ENCODE assay signal across 24 cellular contexts in the genomic region with DNA sequence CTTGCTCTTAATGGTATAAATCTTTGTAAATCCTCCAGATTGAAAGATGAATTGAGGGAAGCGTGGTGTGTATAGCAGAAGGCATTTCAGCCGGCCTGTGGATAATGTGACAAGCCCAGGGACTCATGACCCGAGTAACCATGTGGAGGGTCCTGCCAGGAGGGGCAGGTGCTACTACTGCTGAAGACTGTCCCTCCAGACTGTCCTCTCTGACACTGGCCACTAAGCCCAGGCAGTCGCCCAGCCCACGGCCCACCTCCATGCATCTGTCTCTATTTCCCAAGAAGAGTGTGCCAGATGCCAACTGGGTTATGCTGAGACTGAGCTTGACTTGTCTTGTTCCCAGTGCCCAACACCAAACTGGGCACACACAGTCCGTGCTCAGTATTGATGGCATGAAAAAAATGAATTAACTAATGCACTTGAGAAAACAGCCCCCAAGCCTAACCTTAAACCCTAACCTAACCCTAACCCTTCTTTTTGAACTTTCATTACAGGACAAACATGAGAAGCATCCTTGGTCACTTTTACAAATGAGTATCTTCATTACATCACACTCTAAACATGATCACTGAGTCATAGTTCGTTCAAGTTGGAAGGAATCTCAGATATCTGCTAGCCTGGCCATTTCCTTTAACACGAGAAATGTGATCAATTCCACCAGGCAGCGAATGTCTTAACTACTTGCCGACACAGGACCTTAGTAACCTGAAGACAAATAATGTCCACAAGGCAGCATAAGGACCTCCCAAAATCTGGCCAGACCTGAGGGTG.
DNase-seq lines count a peak whose midpoint lies in the region; ATAC-seq and TF ChIP-seq lines count a peak whose summit lies in the region.
"Had no signal": no experiment of that assay in that cellular context is flagged by ENCODE, and none has a peak within 500 bp of the region (broad histone marks: within the 10 kb centered on the region; RNA-seq: fewer than 3 reads in every experiment).

No MANE protein-coding gene starts in this region.

- H3K9ac ChIP-seq in adipocyte (ENCODE audit: low read length) (no peak overlapping the region), fibroblast of lung (ENCODE audit: insufficient read depth, low read length) (no peak overlapping the region)

- DNase-seq in AG20443 (ENCODE audit: low spot score) (peak; percentile 47), adipocyte (ENCODE audit: low read depth) (peak; percentile 9), fibroblast of lung (ENCODE audit: low read depth in 2 of 2) (peak; percentile 7 to 48), non-pigmented ciliary epithelial cell (ENCODE audit: low read depth) (peak; percentile 6), OCI-LY7 (ENCODE audit: low spot score) (no peak), body of pancreas (no peak), progenitor cell of endocrine pancreas (ENCODE audit: low spot score, unreplicated experiment) (no peak), erythroblast (lab: John Stamatoyannopoulos, UW) (no peak)
- DNase-seq: activated effector memory CD4-positive, alpha-beta T cell treated with Interleukin-2 at 50 U/mL for 16 hours; activated naive CD8-positive, alpha-beta T cell treated with anti-CD3 and anti-CD28 coated beads for 36 hours; activated T-cell treated with anti-CD3 and anti-CD28 coated beads for 4 hours; foreskin melanocyte; left lung; MG63; naive thymus-derived CD8-positive, alpha-beta T cell; NCI-H1417; NCI-H2029 treated with DMSO at 0.1 percent for 48 hours; NCI-H526 treated with DMSO at 0.1 percent for 48 hours; stimulated activated CD4-positive, alpha-beta T cell treated with anti-CD3 and anti-CD28 coated beads, Interleukin-2, amount 100 ng/mL, for 48 hours; T-helper 17 cell had no signal

- intact Hi-C loops in OCI-LY7 (cut with micrococcal nuclease; ENCODE audit: unreplicated experiment): no loop called here
- intact Hi-C loops in body of pancreas (cut with DNase I): no loop called here

- TF ChIP-seq CTCF in fibroblast of lung (conservative IDR thresholded peaks at IDR 0.05 in 1 of 2, IDR thresholded peaks at IDR 0.05 in 1 of 2; ENCODE audit: low read depth in 1 of 2, low read length in 2 of 2) (no peak), OCI-LY7 (conservative IDR thresholded peaks at IDR 0.05; ENCODE audit: low read length) (no peak), body of pancreas (IDR thresholded peaks at IDR 0.05) (no peak), progenitor cell of endocrine pancreas (IDR thresholded peaks at IDR 0.05; ENCODE audit: unreplicated experiment) (no peak)

- H3K4me2 ChIP-seq in fibroblast of lung (ENCODE audit: extremely low read depth, insufficient read depth, low read length) (no peak overlapping the region), OCI-LY7 (ENCODE audit: low read length) (no peak overlapping the region)
- H3K4me2 ChIP-seq: A549, hepatocyte had no signal

- no peak for ATAC-seq in body of pancreas
- ATAC-seq: A549; left lung; naive thymus-derived CD8-positive, alpha-beta T cell; T-helper 17 cell had no signal

- H3K4me3 ChIP-seq in adipocyte (ENCODE audit: low read length) (no peak overlapping the region), fibroblast of lung (replicated peaks in 1 of 4; ENCODE audit: control extremely low read depth in 1 of 4, insufficient read depth in 1 of 4, low read depth in 3 of 4, low read length in 4 of 4) (no peak overlapping the region), OCI-LY7 (ENCODE audit: low read depth, low read length, poor library complexity, severe bottlenecking) (no peak overlapping the region), body of pancreas (no peak overlapping the region)
- H3K4me3 ChIP-seq: A549, hepatocyte, left lung, MG63 had no signal

- peaks cover 2% of the 10 kb centered on the region for H3K9me3 Mint-ChIP-seq in progenitor cell of endocrine pancreas (ENCODE audit: low read depth)
- H3K9me3 Mint-ChIP-seq: activated naive CD8-positive, alpha-beta T cell treated with anti-CD3 and anti-CD28 coated beads for 36 hours; mesothelial cell of epicardium; naive thymus-derived CD8-positive, alpha-beta T cell; type B pancreatic cell had no signal

- CTCF ChIA-PET in OCI-LY7 (lab: Charles Lee; ENCODE audit: unreplicated experiment): no interaction called here

- H3K4me1 ChIP-seq in adipocyte (ENCODE audit: control insufficient read depth, insufficient read depth, low read length): peaks cover 25% of the 10 kb centered on the region
- no peaks in the 10 kb centered on the region for H3K4me1 ChIP-seq in fibroblast of lung (ENCODE audit: control insufficient read depth, extremely low read depth, insufficient read depth, low read length)
- no peaks in the 10 kb centered on the region for H3K4me1 ChIP-seq in OCI-LY7 (ENCODE audit: insufficient read depth, low read length, poor library complexity, severe bottlenecking)
- H3K4me1 ChIP-seq in body of pancreas: peaks cover 14% of the 10 kb centered on the region
- H3K4me1 ChIP-seq: A549 had no signal

- TF ChIP-seq POLR2A in body of pancreas (IDR thresholded peaks at IDR 0.05): no peak
- TF ChIP-seq POLR2A in erythroblast (IDR thresholded peaks at IDR 0.05; ENCODE audit: low read length): no peak

- H3K4me1 Mint-ChIP-seq in progenitor cell of endocrine pancreas (ENCODE audit: low read depth): peaks cover 3% of the 10 kb centered on the region
- H3K4me1 Mint-ChIP-seq: activated naive CD8-positive, alpha-beta T cell treated with anti-CD3 and anti-CD28 coated beads for 36 hours had no signal

- peaks cover 4% of the 10 kb centered on the region for H3K9me3 ChIP-seq in adipocyte (ENCODE audit: control insufficient read depth, low read length)
- no peaks in the 10 kb centered on the region for H3K9me3 ChIP-seq in fibroblast of lung (ENCODE audit: control insufficient read depth, insufficient read depth, low read depth, low read length)
- no peaks in the 10 kb centered on the region for H3K9me3 ChIP-seq in OCI-LY7 (ENCODE audit: low read length)
- H3K9me3 ChIP-seq in body of pancreas: no peaks in the 10 kb centered on the region
- H3K9me3 ChIP-seq: A549, left lung had no signal

- H3K27ac ChIP-seq in fibroblast of lung (ENCODE audit: insufficient read depth, low read length): no peak overlapping the region
- no peak overlapping the region for H3K27ac ChIP-seq in OCI-LY7 (ENCODE audit: low read depth, low read length, poor library complexity, severe bottlenecking)
- no peak overlapping the region for H3K27ac ChIP-seq in body of pancreas
- H3K27ac ChIP-seq: A549, hepatocyte, left lung had no signal

- no peaks in the 10 kb centered on the region for H3K79me2 ChIP-seq in fibroblast of lung (ENCODE audit: control insufficient read depth, insufficient read depth, low read length)
- no peaks in the 10 kb centered on the region for H3K79me2 ChIP-seq in OCI-LY7 (ENCODE audit: insufficient read depth, low read depth, low read length)
- H3K79me2 ChIP-seq: hepatocyte had no signal

- no peaks in the 10 kb centered on the region for H3K9me2 ChIP-seq in OCI-LY7 (ENCODE audit: insufficient read depth, low read length)

- H3K36me3 Mint-ChIP-seq in progenitor cell of endocrine pancreas (ENCODE audit: insufficient read depth): no peaks in the 10 kb centered on the region
- H3K36me3 Mint-ChIP-seq: activated naive CD8-positive, alpha-beta T cell treated with anti-CD3 and anti-CD28 coated beads for 36 hours; mesothelial cell of epicardium; naive thymus-derived CD8-positive, alpha-beta T cell; type B pancreatic cell had no signal

- peaks cover 7% of the 10 kb centered on the region for H3K27me3 Mint-ChIP-seq in progenitor cell of endocrine pancreas

- H3K36me3 ChIP-seq in adipocyte (ENCODE audit: control insufficient read depth, insufficient read depth, low read length, severe bottlenecking): no peaks in the 10 kb centered on the region
- no peaks in the 10 kb centered on the region for H3K36me3 ChIP-seq in fibroblast of lung (ENCODE audit: control insufficient read depth, insufficient read depth, low read length)
- no peaks in the 10 kb centered on the region for H3K36me3 ChIP-seq in OCI-LY7 (ENCODE audit: insufficient read depth, low read length)
- no peaks in the 10 kb centered on the region for H3K36me3 ChIP-seq in body of pancreas (replicated peaks in 1 of 2; ENCODE audit: insufficient read depth in 1 of 2, low read depth in 2 of 2)
- H3K36me3 ChIP-seq: left lung, MG63 had no signal

- H3K27ac Mint-ChIP-seq in progenitor cell of endocrine pancreas: no peak overlapping the region
- H3K27ac Mint-ChIP-seq: activated naive CD8-positive, alpha-beta T cell treated with anti-CD3 and anti-CD28 coated beads for 36 hours; mesothelial cell of epicardium; naive thymus-derived CD8-positive, alpha-beta T cell; T-helper 17 cell; type B pancreatic cell had no signal

- POLR2A ChIA-PET in OCI-LY7 (lab: Charles Lee): no interaction called here

- no peak overlapping the region for H2AFZ ChIP-seq in fibroblast of lung (ENCODE audit: low read length)
- no peak overlapping the region for H2AFZ ChIP-seq in OCI-LY7 (ENCODE audit: low read length)
- H2AFZ ChIP-seq: hepatocyte had no signal

- 91 to 93% methylated on average over 9 to 10 of the region's 10 CpGs for WGBS in body of pancreas, 2 donors

- no TSS peak for BruUV-seq in OCI-LY7 (replicated peaks; lab: Mats Ljungman, UMichigan)

- H3K4me3 Mint-ChIP-seq in progenitor cell of endocrine pancreas (ENCODE audit: low read depth): no peak overlapping the region
- H3K4me3 Mint-ChIP-seq: activated naive CD8-positive, alpha-beta T cell treated with anti-CD3 and anti-CD28 coated beads for 36 hours; mesothelial cell of epicardium; naive thymus-derived CD8-positive, alpha-beta T cell; T-helper 17 cell; type B pancreatic cell had no signal

- H4K20me1 ChIP-seq in fibroblast of lung (ENCODE audit: control insufficient read depth, extremely low read depth, insufficient read depth, low read length) (no peaks in the 10 kb centered on the region), OCI-LY7 (ENCODE audit: insufficient read depth, low read length) (no peaks in the 10 kb centered on the region)

- H3K27me3 ChIP-seq in adipocyte (replicated peaks; ENCODE audit: control insufficient read depth, insufficient read depth, low read length) (no peaks in the 10 kb centered on the region), fibroblast of lung (ENCODE audit: control insufficient read depth, insufficient read depth, low read length) (no peaks in the 10 kb centered on the region), body of pancreas (no peaks in the 10 kb centered on the region)
- H3K27me3 ChIP-seq: hepatocyte, left lung, MG63 had no signal

Comparison
In these comparisons a context has a peak if more than half of its experiments do, and no peak if none do; other contexts are left out.
1. DNase-seq: peak in AG20443 (single experiment), adipocyte (single experiment), fibroblast of lung (2 of 2) and non-pigmented ciliary epithelial cell (single experiment); none in OCI-LY7 (single experiment), body of pancreas (0 of 4), progenitor cell of endocrine pancreas (single experiment) and erythroblast (0 of 2).